ENCODE assay signal across 25 cellular contexts in the genomic region with DNA sequence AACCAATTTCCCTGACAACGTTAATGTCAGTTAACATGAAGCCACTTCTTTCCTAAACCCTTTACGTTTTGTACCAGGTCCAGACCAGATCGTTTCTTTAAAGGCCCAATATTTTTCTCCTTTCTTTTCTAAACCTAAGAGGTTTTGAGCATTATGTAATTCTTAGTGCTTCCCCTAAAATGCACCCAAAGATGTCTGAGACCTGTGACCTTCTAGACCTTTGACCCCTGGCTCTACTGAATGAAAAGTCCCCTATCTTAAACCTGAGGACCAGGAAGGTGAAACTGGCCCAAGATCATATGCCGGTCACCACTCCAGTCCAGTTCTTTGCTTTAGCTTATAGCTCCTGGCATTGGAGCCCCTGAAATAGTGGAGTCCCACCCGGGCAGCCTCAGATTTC.
"Had no signal": no experiment of that assay in that cellular context is flagged by ENCODE, and none has a peak within 500 bp of the region (broad histone marks: within the 10 kb centered on the region; RNA-seq: fewer than 3 reads in every experiment).

No MANE protein-coding gene starts in this region.

- H3K27me3 Mint-ChIP-seq: activated naive CD8-positive, alpha-beta T cell treated with anti-CD3 and anti-CD28 coated beads for 36 hours; stimulated activated naive CD8-positive, alpha-beta T cell treated with anti-CD3 and anti-CD28 coated beads, Interleukin-15, Interleukin-2, amounts not matched to agents 100 ng/mL and 50 ng/mL, for 24 hours had no signal

- H3K9me3 ChIP-seq: body of pancreas, colonic mucosa, prostate gland, right atrium auricular region, suprapubic skin, transverse colon, uterus had no signal

- DNase-seq: activated CD4-positive, alpha-beta T cell treated with anti-CD3 and anti-CD28 coated beads, Interleukin-2, amount 50 U/mL, for 1 hour; activated CD8-positive, alpha-beta memory T cell treated with anti-CD3 and anti-CD28 coated beads, Interleukin-2, amount 50 U/mL, for 4 hours; activated naive CD4-positive, alpha-beta T cell; activated naive CD8-positive, alpha-beta T cell treated with anti-CD3 and anti-CD28 coated beads for 36 hours; amygdala; body of pancreas; central memory CD4-positive, alpha-beta T cell; colonic mucosa; erythroblast; foreskin melanocyte; glutamatergic neuron; hippocampal formation; stimulated activated CD4-positive, alpha-beta T cell treated with anti-CD3 and anti-CD28 coated beads, Interleukin-12 subunit alpha, Interleukin-12 subunit beta, amount 100 ng/mL, for 4 hours; stimulated activated CD4-positive, alpha-beta T cell treated with anti-CD3 and anti-CD28 coated beads, Interleukin-1b, Interleukin-23, amount 100 ng/mL, for 48 hours; stimulated activated CD8-positive, alpha-beta memory T cell treated with anti-CD3 and anti-CD28 coated beads, Interleukin-4, amount 100 ng/mL, for 48 hours; T1000; transverse colon; uterus had no signal

- ATAC-seq: body of pancreas had no signal

- H3K27ac Mint-ChIP-seq: mesothelial cell of epicardium; stimulated activated naive CD8-positive, alpha-beta T cell treated with anti-CD3 and anti-CD28 coated beads, Interleukin-15, Interleukin-2, amounts not matched to agents 100 ng/mL and 50 ng/mL, for 24 hours had no signal

- H3K9me3 Mint-ChIP-seq: activated T-helper 1 cell treated with anti-CD3 and anti-CD28 coated beads, Interleukin-12 subunit alpha, Interleukin-12 subunit beta, Interleukin-2, Interleukin-4 antibody, amounts not matched to agents 30 ng/mL and 10 ng/mL and 1 ng/mL, durations not matched to agents 14 hours and 24 hours and 36 hours; mesothelial cell of epicardium; neural crest cell; stimulated activated naive CD8-positive, alpha-beta T cell treated with anti-CD3 and anti-CD28 coated beads, Interleukin-15, Interleukin-2, amounts not matched to agents 100 ng/mL and 50 ng/mL, for 24 hours had no signal

- H3K4me3 Mint-ChIP-seq: mesothelial cell of epicardium, neural crest cell had no signal

- H3K36me3 Mint-ChIP-seq: mesothelial cell of epicardium had no signal
